Comparison of ENCODE assay signal across 6 cellular contexts in the genomic region with DNA sequence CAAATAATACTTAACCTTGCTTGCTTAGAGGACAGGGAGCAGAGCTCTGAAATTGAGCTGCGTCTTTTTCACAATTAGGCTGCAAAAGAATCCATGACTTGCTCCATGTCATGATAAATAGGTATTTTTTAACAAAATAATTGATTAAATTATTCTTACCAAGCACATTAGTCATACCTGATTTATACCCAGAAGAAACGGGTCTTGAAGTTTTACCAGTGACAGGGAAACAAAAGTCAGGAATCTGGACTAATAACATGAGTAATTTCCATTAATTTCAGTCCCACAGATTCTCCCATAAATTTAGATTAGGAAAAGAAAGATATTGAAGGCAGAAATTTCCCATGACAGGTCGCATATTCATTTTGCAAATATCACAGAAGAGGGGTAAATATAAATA.
"Had no signal": no experiment of that assay in that cellular context is flagged by ENCODE, and none has a peak within 500 bp of the region (broad histone marks: within the 10 kb centered on the region; RNA-seq: fewer than 3 reads in every experiment).

No MANE protein-coding gene starts in this region.

- H3K27ac ChIP-seq: HL-60 had no signal

- DNase-seq: KBM-7, KG1 had no signal

- H3K27me3 Mint-ChIP-seq: IgD-negative memory B cell had no signal

- H3K27ac Mint-ChIP-seq: IgD-negative memory B cell had no signal

- H3K36me3 Mint-ChIP-seq: IgD-negative memory B cell had no signal

- H3K4me3 ChIP-seq: K562 had no signal

- ATAC-seq: HepG2, K562 had no signal

- H3K4me3 Mint-ChIP-seq: IgD-negative memory B cell had no signal

- H3K4me1 Mint-ChIP-seq: IgD-negative memory B cell had no signal
